Comparison of ENCODE assay signal across 10 cellular contexts in genomic region chr20:34706022-34706875, GRCh38. TPM values are rescaled to one million over a fixed set of nuclear protein-coding genes. Genes with fewer than 3 reads are reported as not detected.
A peak's percentile ranks its signal among the peaks of the same experiment; 100 is the strongest.
DNase-seq lines count a peak whose midpoint lies in the region; ATAC-seq and TF ChIP-seq lines count a peak whose summit lies in the region.
"Had no signal": no experiment of that assay in that cellular context is flagged by ENCODE, and none has a peak within 500 bp of the region (broad histone marks: within the 10 kb centered on the region; RNA-seq: fewer than 3 reads in every experiment).

No MANE protein-coding gene starts in this region.

- no peak for ATAC-seq in HG03378 (IDR thresholded peaks at IDR 0.05; ENCODE audit: unreplicated experiment)
- ATAC-seq: activated CD4-positive, CD25-positive, alpha-beta regulatory T cell treated with anti-CD3 and anti-CD28 coated beads, Interleukin-2, amount 50 U/mL, for 24 hours had no signal

- no peaks in the 10 kb centered on the region for H3K36me3 ChIP-seq in A673 (ENCODE audit: insufficient read depth, low read length, poor library complexity, severe bottlenecking)
- H3K36me3 ChIP-seq in Peyer's patch, result no peaks in the 10 kb centered on the region
- peaks cover 2% of the 10 kb centered on the region for H3K36me3 ChIP-seq in fibroblast of lung (ENCODE audit: control insufficient read depth, insufficient read depth, low read length)
- H3K36me3 ChIP-seq in trophoblast cell (ENCODE audit: control insufficient read depth in 1 of 2, insufficient read depth in 2 of 2, low read length in 2 of 2), result peaks cover 5 to 7% of the 10 kb centered on the region in 2 experiments
- H3K36me3 ChIP-seq in BE2C, result no peaks in the 10 kb centered on the region

- no peak overlapping the region for H2BK120ac ChIP-seq in trophoblast cell (ENCODE audit: insufficient read depth, low read length, poor library complexity)

- H3K9ac ChIP-seq in fibroblast of lung (ENCODE audit: insufficient read depth, low read length) (no peak overlapping the region), trophoblast cell (ENCODE audit: low read length) (peak overlapping the region; percentile 9)

- no peak overlapping the region for H3K18ac ChIP-seq in trophoblast cell (ENCODE audit: low read length)

- no peak overlapping the region for H4K12ac ChIP-seq in trophoblast cell (ENCODE audit: low read depth, low read length)

- TF ChIP-seq POLR2A in Peyer's patch (IDR thresholded peaks at IDR 0.05), result no peak

- H3K27ac ChIP-seq in A673 (ENCODE audit: low read depth, low read length, poor library complexity, severe bottlenecking) (peak overlapping the region; percentile 99), Peyer's patch (peak overlapping the region in 3 of 4 donors; percentile 99 to 100 (median 99)), fibroblast of lung (ENCODE audit: insufficient read depth, low read length) (no peak overlapping the region), trophoblast cell (ENCODE audit: low read depth, low read length) (no peak overlapping the region)

- no peak overlapping the region for H2AK5ac ChIP-seq in trophoblast cell (ENCODE audit: low read length)

- H3K4me3 ChIP-seq in A673 (ENCODE audit: low read depth, low read length, poor library complexity, severe bottlenecking) (no peak overlapping the region), Peyer's patch (peak overlapping the region in 1 of 4 donors; percentile 2), fibroblast of lung (replicated peaks in 1 of 4; ENCODE audit: control extremely low read depth in 1 of 4, insufficient read depth in 1 of 4, low read depth in 3 of 4, low read length in 4 of 4) (peak overlapping the region in 1 of 4 experiments; percentile 89), trophoblast cell (ENCODE audit: low read depth, low read length) (no peak overlapping the region), BE2C (ENCODE audit: low read depth, low read length) (no peak overlapping the region)
- H3K4me3 ChIP-seq: smooth muscle cell had no signal

- H4K8ac ChIP-seq in trophoblast cell (ENCODE audit: low read depth, low read length), result no peak overlapping the region

- H3K4me1 ChIP-seq in A673 (ENCODE audit: insufficient read depth, low read length, poor library complexity, severe bottlenecking), result peaks cover 12% of the 10 kb centered on the region
- H3K4me1 ChIP-seq in Peyer's patch, result peaks cover 0 to 46% (median 11%) of the 10 kb centered on the region in 4 donors
- H3K4me1 ChIP-seq in fibroblast of lung (ENCODE audit: control insufficient read depth, extremely low read depth, insufficient read depth, low read length), result peaks cover 18% of the 10 kb centered on the region
- H3K4me1 ChIP-seq in trophoblast cell (ENCODE audit: control insufficient read depth in 1 of 2, insufficient read depth in 2 of 2, low read length in 2 of 2), result peaks cover 15 to 23% of the 10 kb centered on the region in 2 experiments
- peaks cover 6% of the 10 kb centered on the region; the same call in 1 of the 2 replicates for H3K4me1 ChIP-seq in BE2C

- H3K23ac ChIP-seq in trophoblast cell (ENCODE audit: low read length), result no peak overlapping the region

- no peak overlapping the region for H2BK12ac ChIP-seq in trophoblast cell (ENCODE audit: low read length)

- H3K79me2 ChIP-seq in fibroblast of lung (ENCODE audit: control insufficient read depth, insufficient read depth, low read length) (peaks cover 1% of the 10 kb centered on the region), trophoblast cell (ENCODE audit: control insufficient read depth, insufficient read depth, low read length, poor library complexity) (peaks cover 5% of the 10 kb centered on the region)

- DNase-seq in A673 (ENCODE audit: low spot score), result no peak
- DNase-seq in Peyer's patch, result no peak
- DNase-seq in fibroblast of lung (ENCODE audit: low read depth in 2 of 2), result no peak
- no peak for DNase-seq in trophoblast cell
- no peak for DNase-seq in BE2C
- DNase-seq in SW 1271 (lab: John Stamatoyannopoulos, UW), result no peak
- no peak for DNase-seq in activated T-cell treated with anti-CD3 and anti-CD28 coated beads, Interleukin-2, amount 50 U/mL, for 1 hour

- POLR2A ChIA-PET in A673 (lab: Charles Lee; ENCODE audit: low non-redundant PET), result no interaction called here

- TF ChIP-seq CTCF in A673 (conservative IDR thresholded peaks at IDR 0.05; ENCODE audit: low read depth, low read length) (no peak), Peyer's patch (IDR thresholded peaks at IDR 0.05) (no peak), fibroblast of lung (conservative IDR thresholded peaks at IDR 0.05 in 1 of 2, IDR thresholded peaks at IDR 0.05 in 1 of 2; ENCODE audit: low read depth in 1 of 2, low read length in 2 of 2) (no peak), BE2C (IDR thresholded peaks at IDR 0.05; ENCODE audit: low read depth, low read length) (no peak)

- no peaks in the 10 kb centered on the region for H3K27me3 ChIP-seq in A673 (replicated peaks; ENCODE audit: insufficient read depth, low read depth, low read length, poor library complexity)
- no peaks in the 10 kb centered on the region for H3K27me3 ChIP-seq in Peyer's patch
- no peaks in the 10 kb centered on the region for H3K27me3 ChIP-seq in fibroblast of lung (ENCODE audit: control insufficient read depth, insufficient read depth, low read length)
- peaks cover 14% of the 10 kb centered on the region for H3K27me3 ChIP-seq in trophoblast cell (ENCODE audit: insufficient read depth, low read length)
- H3K27me3 ChIP-seq in BE2C, result no peaks in the 10 kb centered on the region

- no CpG with 5 or more reads among the region's 3 CpGs for whole genome bisulfite sequencing in trophoblast cell (ENCODE audit: extremely low coverage, insufficient coverage, insufficient read length)

- H3K9me3 ChIP-seq in A673 (ENCODE audit: low read depth, low read length, poor library complexity, severe bottlenecking) (no peaks in the 10 kb centered on the region), Peyer's patch (no peaks in the 10 kb centered on the region), fibroblast of lung (ENCODE audit: control insufficient read depth, insufficient read depth, low read depth, low read length) (no peaks in the 10 kb centered on the region), trophoblast cell (ENCODE audit: insufficient read depth, low read depth, low read length) (no peaks in the 10 kb centered on the region), BE2C (no peaks in the 10 kb centered on the region)

- peaks cover 12% of the 10 kb centered on the region for H3K79me1 ChIP-seq in trophoblast cell (ENCODE audit: low read length)

- H3K4me2 ChIP-seq in fibroblast of lung (ENCODE audit: extremely low read depth, insufficient read depth, low read length) (peak overlapping the region; percentile 91), trophoblast cell (ENCODE audit: low read length) (no peak overlapping the region)

- no peak overlapping the region for H3K4ac ChIP-seq in trophoblast cell (ENCODE audit: low read depth, low read length)

- no peaks in the 10 kb centered on the region for H4K20me1 ChIP-seq in fibroblast of lung (ENCODE audit: control insufficient read depth, extremely low read depth, insufficient read depth, low read length)

- H2BK5ac ChIP-seq in trophoblast cell (ENCODE audit: low read depth, low read length, poor library complexity), result no peak overlapping the region

- no peak overlapping the region for H2AFZ ChIP-seq in fibroblast of lung (ENCODE audit: low read length)
- H2AFZ ChIP-seq in trophoblast cell (ENCODE audit: insufficient read depth, low read length, poor library complexity), result no peak overlapping the region

- CTCF ChIA-PET in A673 (lab: Charles Lee), result interaction anchor here (0.6 to 2.3 kb wide), 2 partner anchors 394 to 954 kb away, joined by 5 to 8 read pairs; no protein-coding TSS in a partner anchor

- no peak overlapping the region for H4K91ac ChIP-seq in trophoblast cell (ENCODE audit: low read depth, low read length)

- H3K14ac ChIP-seq in trophoblast cell (ENCODE audit: low read length), result no peak overlapping the region

- intact Hi-C loops in A673 (cut with micrococcal nuclease; ENCODE audit: unreplicated experiment), result loop anchor here (5.0 kb wide), 3 partner anchors 149 to 394 kb away; partner anchors contain the start of gene MAP1LC3A

- no TSS peak for BruUV-seq in A673 (replicated peaks; lab: Mats Ljungman, UMichigan)

RNA-seq across cellular contexts. Expression of gene TP53INP2, which starts 2.1 kb away (rescaled TPM):
- 7.2 and 8.4 TPM in 2 replicates for total RNA-seq in A673 (2021)
- total RNA-seq in Peyer's patch, result 10 to 100 TPM; 16.5 to 43.0 (median 34.4) TPM
- total RNA-seq in fibroblast of lung, result 2.3 and 6.4 TPM in 2 replicates
- polyA plus RNA-seq in fibroblast of lung, result 9.8 and 10.0 TPM in 2 replicates
- polyA plus RNA-seq in fibroblast of lung (2012), result 20.7 and 28.5 TPM in 2 replicates
- polyA minus RNA-seq in fibroblast of lung (ENCODE audit: low replicate concordance), result 34.9 and 38.8 TPM in 2 replicates
- polyA plus RNA-seq in trophoblast cell (2013), result 23.2 and 23.3 TPM in 2 replicates
- polyA plus RNA-seq in BE2C (2012; ENCODE audit: insufficient read depth, insufficient read length, low read depth), result 40.4 TPM

RNA-seq across cellular contexts. Expression of gene PIGU, which starts 29.4 kb away (rescaled TPM):
- total RNA-seq in A673 (2021) (31.4 and 32.2 TPM in 2 replicates), Peyer's patch (10 to 100 TPM in 3 of 4 donors, 1 to 10 TPM in 1; 6.6 to 29.5 (median 18.4) TPM), fibroblast of lung (4.9 and 6.4 TPM in 2 replicates)
- polyA plus RNA-seq in fibroblast of lung, result 42.6 and 47.5 TPM in 2 replicates
- polyA plus RNA-seq in fibroblast of lung (2012), result 17.7 and 20.7 TPM in 2 replicates
- polyA minus RNA-seq in fibroblast of lung (ENCODE audit: low replicate concordance), result 36.3 and 40.7 TPM in 2 replicates
- polyA plus RNA-seq in trophoblast cell (2013), result 29.0 and 29.9 TPM in 2 replicates
- 37.3 TPM for polyA plus RNA-seq in BE2C (2012; ENCODE audit: insufficient read depth, insufficient read length, low read depth)

Comparison
In these comparisons a context has a peak if more than half of its experiments do, and no peak if none do; other contexts are left out.
1. H3K27ac ChIP-seq: peak in A673 (single experiment) and Peyer's patch (3 of 4); none in fibroblast of lung (single experiment) and trophoblast cell (single experiment).